ENCODE assay signal across 23 cellular contexts in genomic region chr1:227417622-227418245, GRCh38.
"Had no signal": no experiment of that assay in that cellular context is flagged by ENCODE, and none has a peak within 500 bp of the region (broad histone marks: within the 10 kb centered on the region; RNA-seq: fewer than 3 reads in every experiment).

No MANE protein-coding gene starts in this region.

- H3K27me3 ChIP-seq: body of pancreas, dorsolateral prefrontal cortex, esophagus squamous epithelium, heart left ventricle, neural progenitor cell, upper lobe of right lung had no signal

- H3K36me3 ChIP-seq: esophagus squamous epithelium, heart left ventricle, lower lobe of right lung, neural progenitor cell, upper lobe of right lung had no signal

- ATAC-seq: activated CD4-positive, CD25-positive, alpha-beta regulatory T cell treated with anti-CD3 and anti-CD28 coated beads, Interleukin-2, amount 50 U/mL, for 24 hours; activated T-cell treated with anti-CD3 and anti-CD28 coated beads, Interleukin-2, amount 50 U/mL, for 72 hours; body of pancreas; effector memory CD8-positive, alpha-beta T cell; left cardiac atrium; lower lobe of right lung; naive thymus-derived CD4-positive, alpha-beta T cell; stimulated activated naive CD8-positive, alpha-beta T cell treated with anti-CD3 and anti-CD28 coated beads, Interleukin-15, Interleukin-2, amounts not matched to agents 100 U/mL and 50 U/mL, for 24 hours; upper lobe of right lung had no signal

- H3K4me1 ChIP-seq: body of pancreas, esophagus squamous epithelium, lower lobe of right lung, neural progenitor cell, upper lobe of right lung had no signal

- H3K9me3 ChIP-seq: body of pancreas, esophagus squamous epithelium, heart left ventricle, lower lobe of right lung, upper lobe of right lung had no signal

- DNase-seq: activated CD4-positive, alpha-beta memory T cell treated with anti-CD3 and anti-CD28 coated beads, Interleukin-2, amount 10 ng/mL, durations not matched to agents 7 days and 5 days; activated CD4-positive, alpha-beta T cell treated with anti-CD3 and anti-CD28 coated beads, Interleukin-2, amount 10 ng/mL, durations not matched to agents 24 days and 14 days; activated effector memory CD4-positive, alpha-beta T cell treated with Interleukin-2 at 50 U/mL for 16 hours; activated naive CD4-positive, alpha-beta T cell treated with anti-CD3 and anti-CD28 coated beads for 36 hours; activated T-cell treated with anti-CD3 and anti-CD28 coated beads, Interleukin-2, amount 50 U/mL, for 72 hours; anterior cingulate cortex; body of pancreas; dorsolateral prefrontal cortex; effector memory CD8-positive, alpha-beta T cell; esophagus squamous epithelium; heart left ventricle; islet precursor cell; left cardiac atrium; lower lobe of right lung; mesendoderm; naive thymus-derived CD4-positive, alpha-beta T cell; posterior cingulate gyrus; stimulated activated CD4-positive, alpha-beta T cell treated with anti-CD3 and anti-CD28 coated beads, Interleukin-4, amount 100 ng/mL, for 24 hours; stimulated activated naive CD8-positive, alpha-beta T cell treated with anti-CD3 and anti-CD28 coated beads, Interleukin-15, Interleukin-2, amounts not matched to agents 100 U/mL and 50 U/mL, for 24 hours; upper lobe of right lung had no signal

- H3K27ac ChIP-seq: body of pancreas, dorsolateral prefrontal cortex, esophagus squamous epithelium, lower lobe of right lung, neural progenitor cell, upper lobe of right lung, VCaP had no signal

- H3K4me3 ChIP-seq: body of pancreas, dorsolateral prefrontal cortex, esophagus squamous epithelium, heart left ventricle, lower lobe of right lung, neural progenitor cell, upper lobe of right lung had no signal
